11 cellular contexts compared by ENCODE assay signal in genomic region chr22:38792833-38793232, GRCh38. TPM values are rescaled to one million over a fixed set of nuclear protein-coding genes. Genes with fewer than 3 reads are reported as not detected.
DNase-seq lines count a peak whose midpoint lies in the region; ATAC-seq, FAIRE-seq and TF ChIP-seq lines count a peak whose summit lies in the region.
"Had no signal": no experiment of that assay in that cellular context is flagged by ENCODE, and none has a peak within 500 bp of the region (broad histone marks: within the 10 kb centered on the region; RNA-seq: fewer than 3 reads in every experiment).

No MANE protein-coding gene starts in this region.

- no peak overlapping the region for H3K23ac ChIP-seq in mesenchymal stem cell (ENCODE audit: low read length in 2 of 2)

- H4K91ac ChIP-seq in mesenchymal stem cell (ENCODE audit: low read length), result no peak overlapping the region

- H3K27me3 Mint-ChIP-seq in astrocyte (ENCODE audit: low read depth, unreplicated experiment), result peaks cover under 1% of the 10 kb centered on the region

- H3K9ac ChIP-seq in astrocyte (ENCODE audit: low read length) (peak overlapping the region; percentile 87), mesenchymal stem cell (ENCODE audit: low read length) (peak overlapping the region; percentile 97)

- no peak overlapping the region for H2BK120ac ChIP-seq in mesenchymal stem cell (ENCODE audit: low read depth, low read length)

- H3K79me1 ChIP-seq in mesenchymal stem cell (replicated peaks; ENCODE audit: low read length, poor library complexity, severe bottlenecking), result peaks cover 12% of the 10 kb centered on the region

- H3K27me3 ChIP-seq in astrocyte (ENCODE audit: insufficient read depth, low read length) (no peaks in the 10 kb centered on the region), mesenchymal stem cell (ENCODE audit: control insufficient read depth in 1 of 2, insufficient read depth in 1 of 2, low read length in 2 of 2) (peaks cover 3 to 21% of the 10 kb centered on the region in 2 experiments), body of pancreas (no peaks in the 10 kb centered on the region)

- intact Hi-C loops in body of pancreas (cut with DNase I), result no loop called here

- H2BK5ac ChIP-seq in mesenchymal stem cell (ENCODE audit: low read depth, low read length, poor library complexity, severe bottlenecking), result no peak overlapping the region

- peaks cover 8% of the 10 kb centered on the region for H3K79me2 ChIP-seq in astrocyte (ENCODE audit: insufficient read depth, low read length)

- H3K4me3 Mint-ChIP-seq in astrocyte (ENCODE audit: unreplicated experiment), result peak overlapping the region; percentile 90

- H3K9me3 Mint-ChIP-seq in astrocyte (ENCODE audit: unreplicated experiment), result no peaks in the 10 kb centered on the region

- H3K36me3 ChIP-seq in astrocyte (ENCODE audit: insufficient read depth, low read length) (peaks cover 8% of the 10 kb centered on the region), mesenchymal stem cell (ENCODE audit: control insufficient read depth in 1 of 2, insufficient read depth in 2 of 2, low read depth in 1 of 2, low read length in 2 of 2) (peaks cover 7 to 14% of the 10 kb centered on the region in 2 experiments), body of pancreas (replicated peaks in 1 of 2; ENCODE audit: insufficient read depth in 1 of 2, low read depth in 2 of 2) (no peaks in the 10 kb centered on the region)

- no peak for TF ChIP-seq POLR2A in body of pancreas (IDR thresholded peaks at IDR 0.05)

- no peaks in the 10 kb centered on the region for H4K20me1 ChIP-seq in astrocyte (ENCODE audit: insufficient read depth, low read length)

- DNase-seq in A172 (ENCODE audit: low spot score) (peak; percentile 10), HEK293T (ENCODE audit: extremely low spot score) (no peak), astrocyte (ENCODE audit: low read depth) (peak; percentile 30), mesenchymal stem cell (peak; percentile 41), body of pancreas (no peak), GM03348 (ENCODE audit: low spot score) (no peak), mucosa of gallbladder (ENCODE audit: low spot score) (no peak), cortex of kidney (lab: John Stamatoyannopoulos, UW) (no peak)
- DNase-seq: aorta; NCI-H1436; stimulated activated CD4-positive, alpha-beta T cell treated with anti-CD3 and anti-CD28 coated beads, Interleukin-4, amount 100 ng/mL, for 24 hours had no signal

- no peak for TF ChIP-seq CTCF in astrocyte (IDR thresholded peaks at IDR 0.05; ENCODE audit: insufficient read depth, low read depth, low read length)
- no peak for TF ChIP-seq CTCF in body of pancreas (IDR thresholded peaks at IDR 0.05)

- POLR2A ChIA-PET in HEK293T (lab: Yijun Ruan, JAX), result interaction anchor here (3.2 kb wide), 1 partner anchor 24 kb away, joined by 9 read pairs; no protein-coding TSS in a partner anchor

- H3K4ac ChIP-seq in mesenchymal stem cell (ENCODE audit: low read depth in 1 of 2, low read length in 2 of 2), result no peak overlapping the region

- H3K27ac ChIP-seq in astrocyte (ENCODE audit: low read depth, low read length), result no peak overlapping the region
- no peak overlapping the region for H3K27ac ChIP-seq in mesenchymal stem cell (ENCODE audit: low read length, poor library complexity, severe bottlenecking)
- peak overlapping the region in 2 of 4 donors; percentile 76 to 82 for H3K27ac ChIP-seq in body of pancreas

- no peak for ATAC-seq in body of pancreas

- WGBS in mesenchymal stem cell, result 76% methylated on average over 4 of the region's 4 CpGs
- WGBS in body of pancreas, 2 donors, result 59 to 60% methylated on average over 4 of the region's 4 CpGs

- H3K4me2 ChIP-seq in astrocyte (ENCODE audit: low read length) (peak overlapping the region; percentile 99), mesenchymal stem cell (ENCODE audit: low read length, poor library complexity, severe bottlenecking) (peak overlapping the region; percentile 82)

- no peak overlapping the region for H4K8ac ChIP-seq in mesenchymal stem cell (ENCODE audit: low read length)

- peak overlapping the region; percentile 93 for H3K4me3 ChIP-seq in astrocyte (ENCODE audit: insufficient read depth, low read depth, low read length)
- peak overlapping the region in 1 of 2 experiments; percentile 98 for H3K4me3 ChIP-seq in mesenchymal stem cell (ENCODE audit: insufficient read depth in 1 of 2, low read depth in 1 of 2, low read length in 2 of 2)
- no peak overlapping the region for H3K4me3 ChIP-seq in body of pancreas

- H2BK15ac ChIP-seq in mesenchymal stem cell (ENCODE audit: low read depth, poor library complexity, severe bottlenecking), result no peak overlapping the region

- H2AK5ac ChIP-seq in mesenchymal stem cell (ENCODE audit: low read length, severe bottlenecking), result no peak overlapping the region

- peaks cover 4% of the 10 kb centered on the region for H3K36me3 Mint-ChIP-seq in astrocyte (ENCODE audit: low read depth, unreplicated experiment)

- no peak for FAIRE-seq in astrocyte (lab: Jason Lieb, UNC)

- no peak overlapping the region for H2BK12ac ChIP-seq in mesenchymal stem cell (ENCODE audit: low read length in 2 of 2)

- H3K27ac Mint-ChIP-seq in astrocyte (ENCODE audit: unreplicated experiment), result peak overlapping the region; percentile 82

- H3K18ac ChIP-seq in mesenchymal stem cell (ENCODE audit: low read depth in 1 of 2, low read length in 2 of 2), result no peak overlapping the region

- H3K9me3 ChIP-seq in astrocyte (ENCODE audit: insufficient read depth, low read depth, low read length) (no peaks in the 10 kb centered on the region), mesenchymal stem cell (ENCODE audit: control insufficient read depth, low read length) (no peaks in the 10 kb centered on the region), body of pancreas (no peaks in the 10 kb centered on the region)

- H2AFZ ChIP-seq in astrocyte (ENCODE audit: low read depth, low read length) (no peak overlapping the region), mesenchymal stem cell (ENCODE audit: low read depth, low read length) (no peak overlapping the region)

- H3K4me1 ChIP-seq in astrocyte (ENCODE audit: insufficient read depth, low read length) (peaks cover 21% of the 10 kb centered on the region), mesenchymal stem cell (ENCODE audit: control insufficient read depth, insufficient read depth, low read depth, low read length) (no peaks in the 10 kb centered on the region), body of pancreas (peaks cover 30% of the 10 kb centered on the region)

- H3K14ac ChIP-seq in mesenchymal stem cell (ENCODE audit: low read length in 2 of 2), result no peak overlapping the region

- CTCF ChIA-PET in HEK293T (lab: Yijun Ruan, JAX), result no interaction called here

- H3K4me1 Mint-ChIP-seq in astrocyte (ENCODE audit: low read depth, unreplicated experiment), result peaks cover 18% of the 10 kb centered on the region

TF ChIP-seq in HEK293T, 16 proteins besides CTCF, POLR2A, EP300 and RAD21:
- TF ChIP-seq PKNOX1 (IDR thresholded peaks at IDR 0.05) (0 out of 2 replicates have a peak, but pooled peaks have one; percentile 5), ZNF384 (IDR thresholded peaks at IDR 0.05) (no peak)

RNA-seq across cellular contexts. Expression of gene DNAL4, which starts 1.1 kb away (rescaled TPM):
- total RNA-seq in A172 (2014; rRNA removed; shearing (Covaris generic)), result 11.7 TPM in 2 replicates
- total RNA-seq in astrocyte (12.8 and 12.9 TPM in 2 replicates), body of pancreas (10 to 100 TPM; 11.4 to 13.8 TPM), mucosa of gallbladder (30.0 TPM)
- 11.2 TPM for polyA plus RNA-seq in mesenchymal stem cell (2013, experiment 1 of 2)
- 11.2 TPM for polyA plus RNA-seq in mesenchymal stem cell (2013, experiment 2 of 2)

RNA-seq across cellular contexts. Expression of gene SUN2, which starts 37.0 kb away (rescaled TPM):
- total RNA-seq in A172 (2014; rRNA removed; shearing (Covaris generic)), result 61.3 and 77.4 TPM in 2 replicates
- total RNA-seq in astrocyte (46.5 and 51.0 TPM in 2 replicates), body of pancreas (100 to 1,000 TPM; 143 to 166 TPM), mucosa of gallbladder (129 TPM)
- polyA plus RNA-seq in mesenchymal stem cell (2013, experiment 1 of 2), result 22.3 TPM
- 21.7 TPM for polyA plus RNA-seq in mesenchymal stem cell (2013, experiment 2 of 2)

RNA-seq across cellular contexts. Expression of gene NPTXR, which starts 51.0 kb away (rescaled TPM):
- 1.9 and 2.7 TPM in 2 replicates for total RNA-seq in A172 (2014; rRNA removed; shearing (Covaris generic))
- total RNA-seq in astrocyte, result 5.1 and 5.4 TPM in 2 replicates
- 1.9 TPM for polyA plus RNA-seq in mesenchymal stem cell (2013, experiment 1 of 2)
- polyA plus RNA-seq in mesenchymal stem cell (2013, experiment 2 of 2), result 1.9 TPM
- 10 to 100 TPM in 1 of 2 donors, 1 to 10 TPM in 1; 6.0 to 10.5 TPM for total RNA-seq in body of pancreas
- 15.0 TPM for total RNA-seq in mucosa of gallbladder

Comparison
In these comparisons a context has a peak if more than half of its experiments do, and no peak if none do; other contexts are left out.
1. DNase-seq: peak in A172 (single experiment), astrocyte (single experiment) and mesenchymal stem cell (single experiment); none in HEK293T (single experiment), body of pancreas (0 of 4), GM03348 (single experiment), mucosa of gallbladder (single experiment) and cortex of kidney (single experiment).